In the genomic region with DNA sequence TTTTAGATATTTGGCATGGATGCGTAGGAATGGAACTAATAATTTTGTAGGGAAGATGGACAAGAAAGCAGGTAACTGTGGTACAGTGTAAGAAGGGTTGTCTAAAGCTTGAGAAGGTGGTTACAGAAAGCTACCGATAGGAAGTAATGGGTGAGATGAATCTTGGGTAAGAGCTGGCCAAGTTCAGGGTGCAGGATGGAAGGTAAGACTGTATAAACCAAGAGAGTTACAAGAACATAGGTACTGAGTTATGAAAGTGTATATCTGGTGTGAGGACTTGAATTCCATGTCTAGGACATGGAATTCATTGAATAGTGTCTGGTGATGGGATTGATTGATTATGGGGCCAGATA, we compare ENCODE assay signal across 11 cellular contexts. TPM values are rescaled to one million over a fixed set of nuclear protein-coding genes. Genes with fewer than 3 reads are reported as not detected.
DNase-seq lines count a peak whose midpoint lies in the region; ATAC-seq and TF ChIP-seq lines count a peak whose summit lies in the region.
"Had no signal": no experiment of that assay in that cellular context is flagged by ENCODE, and none has a peak within 500 bp of the region (broad histone marks: within the 10 kb centered on the region; RNA-seq: fewer than 3 reads in every experiment).

No MANE protein-coding gene starts in this region.

- peaks cover 42% of the 10 kb centered on the region for H3K4me1 Mint-ChIP-seq in stimulated activated naive CD8-positive, alpha-beta T cell treated with anti-CD3 and anti-CD28 coated beads, Interleukin-15, Interleukin-2, amounts not matched to agents 100 ng/mL and 50 ng/mL, for 24 hours (ENCODE audit: low read depth)
- H3K4me1 Mint-ChIP-seq in activated CD4-positive, alpha-beta memory T cell treated with anti-CD3 and anti-CD28 coated beads, Interleukin-2, amount 10 ng/mL, durations not matched to agents 7 days and 5 days = peaks cover 35% of the 10 kb centered on the region
- peaks cover 41 to 63% of the 10 kb centered on the region in 2 donors for H3K4me1 Mint-ChIP-seq in immature natural killer cell

- no peak for DNase-seq in stimulated activated naive CD8-positive, alpha-beta T cell treated with anti-CD3 and anti-CD28 coated beads, Interleukin-15, Interleukin-2, amounts not matched to agents 100 U/mL and 50 U/mL, for 24 hours
- no peak for DNase-seq in activated CD4-positive, alpha-beta memory T cell treated with anti-CD3 and anti-CD28 coated beads, Interleukin-2, amount 10 ng/mL, durations not matched to agents 7 days and 5 days
- no peak for DNase-seq in immature natural killer cell
- DNase-seq in upper lobe of right lung = no peak
- DNase-seq in stimulated activated CD4-positive, alpha-beta T cell treated with anti-CD3 and anti-CD28 coated beads, Interleukin-4, amount 100 ng/mL, for 24 hours = no peak
- no peak for DNase-seq in adrenal gland
- no peak for DNase-seq in GM13977 (ENCODE audit: low spot score)
- DNase-seq: KG1, SIG-M5, stomach had no signal

- H3K9me3 ChIP-seq in upper lobe of right lung = no peaks in the 10 kb centered on the region
- no peaks in the 10 kb centered on the region for H3K9me3 ChIP-seq in adrenal gland (replicated peaks in 1 of 3)
- H3K9me3 ChIP-seq: stomach had no signal

- TF ChIP-seq CTCF in upper lobe of right lung (IDR thresholded peaks at IDR 0.05) (no peak), adrenal gland (IDR thresholded peaks at IDR 0.05) (no peak), GM13977 (IDR thresholded peaks at IDR 0.05; ENCODE audit: extremely low read depth, insufficient read depth, missing control alignments) (no peak)

- H3K27ac ChIP-seq in upper lobe of right lung = no peak overlapping the region
- H3K27ac ChIP-seq in adrenal gland = no peak overlapping the region

- peaks cover 15% of the 10 kb centered on the region for H3K4me1 ChIP-seq in upper lobe of right lung
- H3K4me1 ChIP-seq in adrenal gland (replicated peaks in 1 of 2) = peaks cover 0 to 25% of the 10 kb centered on the region in 2 donors

- in situ Hi-C loops in GM13977 (cut with MboI; ENCODE audit: low pct_unique_long_range_greater_than_20kb, low sequenced_read_pairs, unreplicated experiment) = no loop called here

- no peaks in the 10 kb centered on the region for H3K36me3 ChIP-seq in upper lobe of right lung
- H3K36me3 ChIP-seq in adrenal gland (replicated peaks in 1 of 2) = peaks cover 0 to 2% of the 10 kb centered on the region in 2 donors

- H3K4me3 ChIP-seq in upper lobe of right lung (peak overlapping the region; percentile 69), adrenal gland (peak overlapping the region in 1 of 4 donors; percentile 84)

- no peaks in the 10 kb centered on the region for H3K9me3 Mint-ChIP-seq in stimulated activated naive CD8-positive, alpha-beta T cell treated with anti-CD3 and anti-CD28 coated beads, Interleukin-15, Interleukin-2, amounts not matched to agents 100 ng/mL and 50 ng/mL, for 24 hours
- no peaks in the 10 kb centered on the region for H3K9me3 Mint-ChIP-seq in activated CD4-positive, alpha-beta memory T cell treated with anti-CD3 and anti-CD28 coated beads, Interleukin-2, amount 10 ng/mL, durations not matched to agents 7 days and 5 days
- H3K9me3 Mint-ChIP-seq in immature natural killer cell = no peaks in the 10 kb centered on the region

- peak overlapping the region; percentile 24 for H3K27ac Mint-ChIP-seq in stimulated activated naive CD8-positive, alpha-beta T cell treated with anti-CD3 and anti-CD28 coated beads, Interleukin-15, Interleukin-2, amounts not matched to agents 100 ng/mL and 50 ng/mL, for 24 hours
- peak overlapping the region; percentile 4 for H3K27ac Mint-ChIP-seq in activated CD4-positive, alpha-beta memory T cell treated with anti-CD3 and anti-CD28 coated beads, Interleukin-2, amount 10 ng/mL, durations not matched to agents 7 days and 5 days
- peak overlapping the region; percentile 8 to 99 (median 54) for H3K27ac Mint-ChIP-seq in immature natural killer cell

- intact Hi-C loops in upper lobe of right lung (cut with DNase I) (no loop called here), adrenal gland (cut with DNase I) (no loop called here)

- peaks cover 9% of the 10 kb centered on the region for H3K36me3 Mint-ChIP-seq in stimulated activated naive CD8-positive, alpha-beta T cell treated with anti-CD3 and anti-CD28 coated beads, Interleukin-15, Interleukin-2, amounts not matched to agents 100 ng/mL and 50 ng/mL, for 24 hours (ENCODE audit: low read depth)
- H3K36me3 Mint-ChIP-seq in activated CD4-positive, alpha-beta memory T cell treated with anti-CD3 and anti-CD28 coated beads, Interleukin-2, amount 10 ng/mL, durations not matched to agents 7 days and 5 days (ENCODE audit: low read depth) = peaks cover 12% of the 10 kb centered on the region
- H3K36me3 Mint-ChIP-seq in immature natural killer cell = peaks cover 4 to 8% (median 6%) of the 10 kb centered on the region in 3 donors

- CTCF ChIA-PET in activated CD4-positive, alpha-beta memory T cell treated with anti-CD3 and anti-CD28 coated beads, Interleukin-2, amount 10 ng/mL, durations not matched to agents 7 days and 5 days (lab: Charles Lee) = interaction anchor here (2.7 to 8.5 kb wide), 2 partner anchors 13 to 113 kb away, joined by 10 to 87 read pairs; no protein-coding TSS in a partner anchor

- no peaks in the 10 kb centered on the region for H3K27me3 ChIP-seq in upper lobe of right lung
- H3K27me3 ChIP-seq in adrenal gland = no peaks in the 10 kb centered on the region
- H3K27me3 ChIP-seq: stomach had no signal

- H3K4me3 Mint-ChIP-seq in stimulated activated naive CD8-positive, alpha-beta T cell treated with anti-CD3 and anti-CD28 coated beads, Interleukin-15, Interleukin-2, amounts not matched to agents 100 ng/mL and 50 ng/mL, for 24 hours = peak overlapping the region; percentile 88
- H3K4me3 Mint-ChIP-seq in activated CD4-positive, alpha-beta memory T cell treated with anti-CD3 and anti-CD28 coated beads, Interleukin-2, amount 10 ng/mL, durations not matched to agents 7 days and 5 days = peak overlapping the region; percentile 98
- peak overlapping the region; percentile 52 to 99 (median 69) for H3K4me3 Mint-ChIP-seq in immature natural killer cell

- POLR2A ChIA-PET in activated CD4-positive, alpha-beta memory T cell treated with anti-CD3 and anti-CD28 coated beads, Interleukin-2, amount 10 ng/mL, durations not matched to agents 7 days and 5 days (lab: Charles Lee) = interaction anchor here (1.9 to 3.1 kb wide), 2 partner anchors 9 to 12 kb away, joined by 8 to 73 read pairs; no protein-coding TSS in a partner anchor

- TF ChIP-seq POLR2A in adrenal gland (IDR thresholded peaks at IDR 0.05) = no peak

- no peaks in the 10 kb centered on the region for H3K27me3 Mint-ChIP-seq in stimulated activated naive CD8-positive, alpha-beta T cell treated with anti-CD3 and anti-CD28 coated beads, Interleukin-15, Interleukin-2, amounts not matched to agents 100 ng/mL and 50 ng/mL, for 24 hours
- H3K27me3 Mint-ChIP-seq in activated CD4-positive, alpha-beta memory T cell treated with anti-CD3 and anti-CD28 coated beads, Interleukin-2, amount 10 ng/mL, durations not matched to agents 7 days and 5 days = no peaks in the 10 kb centered on the region
- H3K27me3 Mint-ChIP-seq in immature natural killer cell (ENCODE audit: low read depth in 3 of 3) = peaks cover 0 to 6% (median 6%) of the 10 kb centered on the region in 3 donors

- no peak for ATAC-seq in stimulated activated naive CD8-positive, alpha-beta T cell treated with anti-CD3 and anti-CD28 coated beads, Interleukin-15, Interleukin-2, amounts not matched to agents 100 U/mL and 50 U/mL, for 24 hours
- ATAC-seq in upper lobe of right lung = no peak

- WGBS in adrenal gland, 4 donors = 93 to 97% (median 94%) methylated on average over 2 of the region's 2 CpGs

RNA-seq across cellular contexts. Expression of gene MCCC2, which starts 1.4 kb away (rescaled TPM):
- total RNA-seq in activated CD4-positive, alpha-beta memory T cell treated with anti-CD3 and anti-CD28 coated beads, Interleukin-2, amount 10 ng/mL, durations not matched to agents 7 days and 5 days = 10 to 100 TPM; 34.9 to 36.2 TPM
- 10 to 100 TPM; 19.8 to 29.5 (median 25.1) TPM for polyA plus RNA-seq in immature natural killer cell
- total RNA-seq in upper lobe of right lung = 39.9 TPM
- 100 to 1,000 TPM in 2 of 8 donors, 10 to 100 TPM in 6; 63.9 to 119 (median 92.1) TPM for total RNA-seq in adrenal gland
- 100 to 1,000 TPM in 1 of 3 donors, 10 to 100 TPM in 2; 24.0 to 135 (median 47.9) TPM for polyA plus RNA-seq in adrenal gland

Comparison
In these comparisons a context has a peak if more than half of its experiments do, and no peak if none do; other contexts are left out.
1. H3K27ac Mint-ChIP-seq: peak in every context shown above with its lines; median percentile 54 in immature natural killer cell; 24 in stimulated activated naive CD8-positive, alpha-beta T cell treated with anti-CD3 and anti-CD28 coated beads, Interleukin-15, Interleukin-2, amounts not matched to agents 100 ng/mL and 50 ng/mL, for 24 hours; 4 in activated CD4-positive, alpha-beta memory T cell treated with anti-CD3 and anti-CD28 coated beads, Interleukin-2, amount 10 ng/mL, durations not matched to agents 7 days and 5 days.